1 cellular context compared by ENCODE assay signal in genomic region chr1:27398405-27399149, GRCh38.
TF ChIP-seq lines count a peak whose summit lies in the region.

No MANE protein-coding gene starts in this region.

TF ChIP-seq in GM23338, 12 proteins besides CTCF, POLR2A, EP300 and RAD21:
- TF ChIP-seq EZH2phosphoT487 (IDR thresholded peaks at IDR 0.05; ENCODE audit: unreplicated experiment) (no peak), ZNF331 (CRISPR knock-in tag; IDR thresholded peaks at IDR 0.05; ENCODE audit: low read depth) (no peak), ZNF114 (CRISPR knock-in tag; IDR thresholded peaks at IDR 0.05) (no peak), POLR2AphosphoS5 (IDR thresholded peaks at IDR 0.05; ENCODE audit: low read depth) (no peak), REST (IDR thresholded peaks at IDR 0.05; ENCODE audit: unreplicated experiment) (no peak), EZH2 (IDR thresholded peaks at IDR 0.05; ENCODE audit: low read depth, unreplicated experiment) (no peak)
TF ChIP-seq in GM23338: peak in this region for 0.
